Comparison of ENCODE assay signal across 1 cellular context in genomic region chr3:46489406-46489805, GRCh38.
TF ChIP-seq lines count a peak whose summit lies in the region.

No MANE protein-coding gene starts in this region.

TF ChIP-seq in H1, 55 proteins besides CTCF, POLR2A, EP300 and RAD21:
- TF ChIP-seq ATF2 (IDR thresholded peaks at IDR 0.05; ENCODE audit: low read length) = no peak
- no peak for TF ChIP-seq TBP (IDR thresholded peaks at IDR 0.05; ENCODE audit: low read depth, low read length)
- TF ChIP-seq NRF1 (IDR thresholded peaks at IDR 0.05; ENCODE audit: low read depth, low read length) = no peak
- TF ChIP-seq RBBP5 (IDR thresholded peaks at IDR 0.05; ENCODE audit: borderline replicate concordance, low read depth, low read length) = no peak
- no peak for TF ChIP-seq GTF2F1 (IDR thresholded peaks at IDR 0.05; ENCODE audit: borderline replicate concordance, low read depth, low read length)
- TF ChIP-seq CHD7 (IDR thresholded peaks at IDR 0.05; ENCODE audit: insufficient replicate concordance, low read length) = no peak
- TF ChIP-seq POU5F1 (IDR thresholded peaks at IDR 0.05; ENCODE audit: low read depth, low read length) = no peak
- no peak for TF ChIP-seq SIN3A (conservative IDR thresholded peaks at IDR 0.05 in 1 of 2, IDR thresholded peaks at IDR 0.05 in 1 of 2; ENCODE audit: low read depth in 1 of 2, low read length in 2 of 2)
- no peak for TF ChIP-seq USF2 (IDR thresholded peaks at IDR 0.05; ENCODE audit: low read length)
- no peak for TF ChIP-seq KDM1A (IDR thresholded peaks at IDR 0.05; ENCODE audit: borderline replicate concordance, low read length)
- no peak for TF ChIP-seq EZH2 (IDR thresholded peaks at IDR 0.05; ENCODE audit: low read depth, low read length, severe bottlenecking)
- TF ChIP-seq TAF1 (IDR thresholded peaks at IDR 0.05; ENCODE audit: low read depth, low read length) = no peak
- no peak for TF ChIP-seq RXRA (IDR thresholded peaks at IDR 0.05; ENCODE audit: insufficient read depth, low read depth, low read length)
- no peak for TF ChIP-seq BACH1 (IDR thresholded peaks at IDR 0.05; ENCODE audit: low read length)
- TF ChIP-seq KDM5A (IDR thresholded peaks at IDR 0.05; ENCODE audit: low read length) = no peak
